In the genomic region with DNA sequence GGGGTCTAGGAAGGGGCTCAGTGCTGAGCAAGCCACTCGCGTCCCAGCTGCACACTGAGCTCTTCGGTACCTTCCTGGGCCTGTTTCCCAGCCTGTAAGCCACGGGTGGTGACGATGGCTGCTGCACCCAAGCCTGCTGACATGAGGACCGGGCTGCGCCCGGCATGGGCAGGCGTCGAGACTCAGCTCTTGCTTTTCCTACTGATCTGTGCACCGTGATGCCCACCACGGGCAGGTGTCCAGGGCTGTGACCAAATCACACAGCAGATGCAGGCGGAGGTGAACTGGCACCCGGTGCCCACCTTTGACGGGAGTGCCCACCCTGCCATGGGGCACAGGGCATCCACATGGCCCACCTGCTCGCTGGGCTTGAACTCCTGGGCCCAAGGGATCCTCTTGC, we compare ENCODE assay signal across 3 cellular contexts.
A peak's percentile ranks its signal among the peaks of the same experiment; 100 is the strongest.
TF ChIP-seq lines count a peak whose summit lies in the region.

No MANE protein-coding gene starts in this region.

TF ChIP-seq in SK-N-SH, 30 proteins besides CTCF, POLR2A, EP300 and RAD21 (continued from another document):
- TF ChIP-seq, protein P1, sequence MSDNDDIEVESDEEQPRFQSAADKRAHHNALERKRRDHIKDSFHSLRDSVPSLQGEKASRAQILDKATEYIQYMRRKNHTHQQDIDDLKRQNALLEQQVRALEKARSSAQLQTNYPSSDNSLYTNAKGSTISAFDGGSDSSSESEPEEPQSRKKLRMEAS (IDR thresholded peaks at IDR 0.05; ENCODE audit: low read depth) = no peak
- TF ChIP-seq TCF12 (IDR thresholded peaks at IDR 0.05) = no peak
- no peak for TF ChIP-seq SMC3 (IDR thresholded peaks at IDR 0.05; ENCODE audit: low read depth, low read length)
- TF ChIP-seq, protein P2, sequence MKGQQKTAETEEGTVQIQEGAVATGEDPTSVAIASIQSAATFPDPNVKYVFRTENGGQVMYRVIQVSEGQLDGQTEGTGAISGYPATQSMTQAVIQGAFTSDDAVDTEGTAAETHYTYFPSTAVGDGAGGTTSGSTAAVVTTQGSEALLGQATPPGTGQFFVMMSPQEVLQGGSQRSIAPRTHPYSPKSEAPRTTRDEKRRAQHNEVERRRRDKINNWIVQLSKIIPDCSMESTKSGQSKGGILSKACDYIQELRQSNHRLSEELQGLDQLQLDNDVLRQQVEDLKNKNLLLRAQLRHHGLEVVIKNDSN (IDR thresholded peaks at IDR 0.05; ENCODE audit: borderline replicate concordance, low read depth) = no peak
- TF ChIP-seq RFX5 (IDR thresholded peaks at IDR 0.05; ENCODE audit: low read length) = no peak
- no peak for TF ChIP-seq SIN3A (IDR thresholded peaks at IDR 0.05; ENCODE audit: borderline replicate concordance, low read depth, low read length)
- TF ChIP-seq, protein P3, sequence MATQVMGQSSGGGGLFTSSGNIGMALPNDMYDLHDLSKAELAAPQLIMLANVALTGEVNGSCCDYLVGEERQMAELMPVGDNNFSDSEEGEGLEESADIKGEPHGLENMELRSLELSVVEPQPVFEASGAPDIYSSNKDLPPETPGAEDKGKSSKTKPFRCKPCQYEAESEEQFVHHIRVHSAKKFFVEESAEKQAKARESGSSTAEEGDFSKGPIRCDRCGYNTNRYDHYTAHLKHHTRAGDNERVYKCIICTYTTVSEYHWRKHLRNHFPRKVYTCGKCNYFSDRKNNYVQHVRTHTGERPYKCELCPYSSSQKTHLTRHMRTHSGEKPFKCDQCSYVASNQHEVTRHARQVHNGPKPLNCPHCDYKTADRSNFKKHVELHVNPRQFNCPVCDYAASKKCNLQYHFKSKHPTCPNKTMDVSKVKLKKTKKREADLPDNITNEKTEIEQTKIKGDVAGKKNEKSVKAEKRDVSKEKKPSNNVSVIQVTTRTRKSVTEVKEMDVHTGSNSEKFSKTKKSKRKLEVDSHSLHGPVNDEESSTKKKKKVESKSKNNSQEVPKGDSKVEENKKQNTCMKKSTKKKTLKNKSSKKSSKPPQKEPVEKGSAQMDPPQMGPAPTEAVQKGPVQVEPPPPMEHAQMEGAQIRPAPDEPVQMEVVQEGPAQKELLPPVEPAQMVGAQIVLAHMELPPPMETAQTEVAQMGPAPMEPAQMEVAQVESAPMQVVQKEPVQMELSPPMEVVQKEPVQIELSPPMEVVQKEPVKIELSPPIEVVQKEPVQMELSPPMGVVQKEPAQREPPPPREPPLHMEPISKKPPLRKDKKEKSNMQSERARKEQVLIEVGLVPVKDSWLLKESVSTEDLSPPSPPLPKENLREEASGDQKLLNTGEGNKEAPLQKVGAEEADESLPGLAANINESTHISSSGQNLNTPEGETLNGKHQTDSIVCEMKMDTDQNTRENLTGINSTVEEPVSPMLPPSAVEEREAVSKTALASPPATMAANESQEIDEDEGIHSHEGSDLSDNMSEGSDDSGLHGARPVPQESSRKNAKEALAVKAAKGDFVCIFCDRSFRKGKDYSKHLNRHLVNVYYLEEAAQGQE (IDR thresholded peaks at IDR 0.05; ENCODE audit: low read depth, low read length) = no peak
- TF ChIP-seq FOSL2 (IDR thresholded peaks at IDR 0.05; ENCODE audit: borderline replicate concordance, low read depth) = no peak
- no peak for TF ChIP-seq FOXM1 (IDR thresholded peaks at IDR 0.05; ENCODE audit: low read depth)

TF ChIP-seq in SK-N-SH treated with all-trans-retinoic acid at 6 μM for 48 hours, 23 proteins besides CTCF, POLR2A, EP300 and RAD21 (continued from another document):
- TF ChIP-seq, protein P4, sequence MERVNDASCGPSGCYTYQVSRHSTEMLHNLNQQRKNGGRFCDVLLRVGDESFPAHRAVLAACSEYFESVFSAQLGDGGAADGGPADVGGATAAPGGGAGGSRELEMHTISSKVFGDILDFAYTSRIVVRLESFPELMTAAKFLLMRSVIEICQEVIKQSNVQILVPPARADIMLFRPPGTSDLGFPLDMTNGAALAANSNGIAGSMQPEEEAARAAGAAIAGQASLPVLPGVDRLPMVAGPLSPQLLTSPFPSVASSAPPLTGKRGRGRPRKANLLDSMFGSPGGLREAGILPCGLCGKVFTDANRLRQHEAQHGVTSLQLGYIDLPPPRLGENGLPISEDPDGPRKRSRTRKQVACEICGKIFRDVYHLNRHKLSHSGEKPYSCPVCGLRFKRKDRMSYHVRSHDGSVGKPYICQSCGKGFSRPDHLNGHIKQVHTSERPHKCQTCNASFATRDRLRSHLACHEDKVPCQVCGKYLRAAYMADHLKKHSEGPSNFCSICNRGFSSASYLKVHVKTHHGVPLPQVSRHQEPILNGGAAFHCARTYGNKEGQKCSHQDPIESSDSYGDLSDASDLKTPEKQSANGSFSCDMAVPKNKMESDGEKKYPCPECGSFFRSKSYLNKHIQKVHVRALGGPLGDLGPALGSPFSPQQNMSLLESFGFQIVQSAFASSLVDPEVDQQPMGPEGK (CRISPR knock-in tag; IDR thresholded peaks at IDR 0.05; ENCODE audit: borderline replicate concordance) = no peak
- TF ChIP-seq ZNF8 (CRISPR knock-in tag; IDR thresholded peaks at IDR 0.05) (no peak), ESRRG (CRISPR knock-in tag; IDR thresholded peaks at IDR 0.05) (no peak), ZFP3 (CRISPR knock-in tag; IDR thresholded peaks at IDR 0.05) (no peak), ZNF565 (CRISPR knock-in tag; conservative IDR thresholded peaks at IDR 0.05; ENCODE audit: low read depth) (no peak)
- TF ChIP-seq, protein P5, sequence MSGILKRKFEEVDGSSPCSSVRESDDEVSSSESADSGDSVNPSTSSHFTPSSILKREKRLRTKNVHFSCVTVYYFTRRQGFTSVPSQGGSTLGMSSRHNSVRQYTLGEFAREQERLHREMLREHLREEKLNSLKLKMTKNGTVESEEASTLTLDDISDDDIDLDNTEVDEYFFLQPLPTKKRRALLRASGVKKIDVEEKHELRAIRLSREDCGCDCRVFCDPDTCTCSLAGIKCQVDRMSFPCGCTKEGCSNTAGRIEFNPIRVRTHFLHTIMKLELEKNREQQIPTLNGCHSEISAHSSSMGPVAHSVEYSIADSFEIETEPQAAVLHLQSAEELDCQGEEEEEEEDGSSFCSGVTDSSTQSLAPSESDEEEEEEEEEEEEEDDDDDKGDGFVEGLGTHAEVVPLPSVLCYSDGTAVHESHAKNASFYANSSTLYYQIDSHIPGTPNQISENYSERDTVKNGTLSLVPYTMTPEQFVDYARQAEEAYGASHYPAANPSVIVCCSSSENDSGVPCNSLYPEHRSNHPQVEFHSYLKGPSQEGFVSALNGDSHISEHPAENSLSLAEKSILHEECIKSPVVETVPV (CRISPR knock-in tag; IDR thresholded peaks at IDR 0.05) = no peak

TF ChIP-seq in HEK293, 187 proteins besides CTCF, POLR2A, EP300 and RAD21 (continued from another document):
- TF ChIP-seq, protein P3 (tag by site-specific recombination; IDR thresholded peaks at IDR 0.05) = no peak
- TF ChIP-seq, protein P6, sequence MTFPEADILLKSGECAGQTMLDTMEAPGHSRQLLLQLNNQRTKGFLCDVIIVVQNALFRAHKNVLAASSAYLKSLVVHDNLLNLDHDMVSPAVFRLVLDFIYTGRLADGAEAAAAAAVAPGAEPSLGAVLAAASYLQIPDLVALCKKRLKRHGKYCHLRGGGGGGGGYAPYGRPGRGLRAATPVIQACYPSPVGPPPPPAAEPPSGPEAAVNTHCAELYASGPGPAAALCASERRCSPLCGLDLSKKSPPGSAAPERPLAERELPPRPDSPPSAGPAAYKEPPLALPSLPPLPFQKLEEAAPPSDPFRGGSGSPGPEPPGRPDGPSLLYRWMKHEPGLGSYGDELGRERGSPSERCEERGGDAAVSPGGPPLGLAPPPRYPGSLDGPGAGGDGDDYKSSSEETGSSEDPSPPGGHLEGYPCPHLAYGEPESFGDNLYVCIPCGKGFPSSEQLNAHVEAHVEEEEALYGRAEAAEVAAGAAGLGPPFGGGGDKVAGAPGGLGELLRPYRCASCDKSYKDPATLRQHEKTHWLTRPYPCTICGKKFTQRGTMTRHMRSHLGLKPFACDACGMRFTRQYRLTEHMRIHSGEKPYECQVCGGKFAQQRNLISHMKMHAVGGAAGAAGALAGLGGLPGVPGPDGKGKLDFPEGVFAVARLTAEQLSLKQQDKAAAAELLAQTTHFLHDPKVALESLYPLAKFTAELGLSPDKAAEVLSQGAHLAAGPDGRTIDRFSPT (tag by site-specific recombination; IDR thresholded peaks at IDR 0.05) = peak; percentile 75
